In the genomic region with DNA sequence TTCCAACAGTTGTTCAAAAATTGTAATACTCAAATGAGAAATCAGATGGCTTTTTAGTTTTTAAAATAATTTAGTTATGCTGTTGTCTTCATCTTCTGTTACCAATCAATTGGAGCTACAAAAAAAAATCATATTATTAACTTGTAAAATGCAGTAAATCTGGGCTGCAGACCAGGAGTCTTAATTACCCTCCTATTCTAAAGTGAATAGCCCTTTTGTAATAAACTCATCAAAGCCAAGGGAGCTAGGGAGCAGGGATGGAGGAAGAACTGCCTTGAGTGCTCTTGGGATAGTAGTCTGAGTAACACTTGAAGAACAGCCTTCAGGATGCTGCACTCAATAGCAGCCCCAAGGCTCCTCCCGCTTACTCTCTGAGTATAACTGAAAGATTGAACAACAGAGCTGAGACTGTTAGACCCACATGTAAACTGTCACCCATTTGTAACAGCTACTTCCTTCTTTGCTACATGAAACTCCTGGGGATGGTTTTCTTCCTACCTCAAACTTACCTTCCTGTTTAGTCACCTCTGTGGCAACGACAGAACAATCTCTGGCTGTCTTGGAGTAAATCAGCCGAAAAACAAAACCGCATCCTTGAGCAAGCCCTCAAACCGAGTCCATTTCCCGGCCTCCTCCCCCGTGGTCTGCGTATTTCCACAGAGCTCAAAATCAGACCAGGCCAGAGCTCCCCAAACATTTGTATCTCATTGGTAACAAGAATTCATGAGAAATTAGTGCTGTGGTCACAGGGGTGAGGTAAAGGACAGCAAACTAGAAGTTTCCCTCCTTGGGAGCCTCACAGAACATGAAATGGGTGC, we compare ENCODE assay signal across 8 cellular contexts. TPM values are rescaled to one million over a fixed set of nuclear protein-coding genes. Genes with fewer than 3 reads are reported as not detected.
DNase-seq lines count a peak whose midpoint lies in the region; ATAC-seq and TF ChIP-seq lines count a peak whose summit lies in the region.

No MANE protein-coding gene starts in this region.

- WGBS in esophagus muscularis mucosa, result 67% methylated on average over 8 of the region's 8 CpGs

- H3K9me3 ChIP-seq in Peyer's patch (no peaks in the 10 kb centered on the region), esophagus muscularis mucosa (no peaks in the 10 kb centered on the region), neural progenitor cell (ENCODE audit: low read depth) (no peaks in the 10 kb centered on the region)

- no peaks in the 10 kb centered on the region for H4K20me1 ChIP-seq in neural progenitor cell (ENCODE audit: low read depth)

- no peaks in the 10 kb centered on the region for H3F3A ChIP-seq in neural progenitor cell (ENCODE audit: low read depth)

- TF ChIP-seq CTCF in Peyer's patch (IDR thresholded peaks at IDR 0.05) (no peak), progenitor cell of endocrine pancreas (IDR thresholded peaks at IDR 0.05; ENCODE audit: unreplicated experiment) (no peak), esophagus muscularis mucosa (IDR thresholded peaks at IDR 0.05) (no peak), neural progenitor cell (IDR thresholded peaks at IDR 0.05) (no peak)

- no peak for TF ChIP-seq EP300 in esophagus muscularis mucosa (IDR thresholded peaks at IDR 0.05)

- DNase-seq in Peyer's patch, result peak in 2 of 3 donors; percentile 37 to 68
- DNase-seq in progenitor cell of endocrine pancreas (ENCODE audit: low spot score, unreplicated experiment), result no peak
- no peak for DNase-seq in mucosa of gallbladder (ENCODE audit: low spot score)
- no peak for DNase-seq in esophagus muscularis mucosa (ENCODE audit: extremely low spot score)
- DNase-seq in neural progenitor cell (ENCODE audit: low spot score), result no peak

- H3K4me1 ChIP-seq in Peyer's patch, result peaks cover 0 to 14% (median 2%) of the 10 kb centered on the region in 4 donors
- peaks cover 0 to 11% (median 3%) of the 10 kb centered on the region in 4 donors for H3K4me1 ChIP-seq in esophagus muscularis mucosa
- no peaks in the 10 kb centered on the region for H3K4me1 ChIP-seq in neural progenitor cell

- peak overlapping the region; percentile 47 to 70 (median 60) for H3K27ac ChIP-seq in Peyer's patch
- H3K27ac ChIP-seq in esophagus muscularis mucosa (replicated peaks in 1 of 4), result peak overlapping the region in 2 of 4 donors; percentile 9 to 13
- no peak overlapping the region for H3K27ac ChIP-seq in neural progenitor cell

- no peak for TF ChIP-seq POLR2A in Peyer's patch (IDR thresholded peaks at IDR 0.05)
- no peak for TF ChIP-seq POLR2A in esophagus muscularis mucosa (IDR thresholded peaks at IDR 0.05; ENCODE audit: low read depth)

- H3K36me3 Mint-ChIP-seq in activated naive CD8-positive, alpha-beta T cell, result no peaks in the 10 kb centered on the region
- H3K36me3 Mint-ChIP-seq in progenitor cell of endocrine pancreas (ENCODE audit: insufficient read depth) (peaks cover 3% of the 10 kb centered on the region), neural progenitor cell (no peaks in the 10 kb centered on the region)

- no peaks in the 10 kb centered on the region for H3K79me2 ChIP-seq in neural progenitor cell (ENCODE audit: low read depth)

- H3K27me3 Mint-ChIP-seq in activated naive CD8-positive, alpha-beta T cell, result no peaks in the 10 kb centered on the region
- H3K27me3 Mint-ChIP-seq in progenitor cell of endocrine pancreas, result no peaks in the 10 kb centered on the region
- peaks cover 6% of the 10 kb centered on the region for H3K27me3 Mint-ChIP-seq in neural progenitor cell (ENCODE audit: insufficient read depth, low read depth)

- H3K27me3 ChIP-seq in Peyer's patch (no peaks in the 10 kb centered on the region), esophagus muscularis mucosa (no peaks in the 10 kb centered on the region), neural progenitor cell (no peaks in the 10 kb centered on the region)

- H3K4me3 ChIP-seq in Peyer's patch (no peak overlapping the region), esophagus muscularis mucosa (no peak overlapping the region), neural progenitor cell (no peak overlapping the region)

- no peak overlapping the region for H3K9ac ChIP-seq in neural progenitor cell

- no peaks in the 10 kb centered on the region for H3K9me3 Mint-ChIP-seq in activated naive CD8-positive, alpha-beta T cell (ENCODE audit: low read depth)
- H3K9me3 Mint-ChIP-seq in progenitor cell of endocrine pancreas (ENCODE audit: low read depth), result peaks cover 8% of the 10 kb centered on the region
- peaks cover 3% of the 10 kb centered on the region for H3K9me3 Mint-ChIP-seq in neural progenitor cell

- peak overlapping the region; percentile 80 for H3K27ac Mint-ChIP-seq in activated naive CD8-positive, alpha-beta T cell
- H3K27ac Mint-ChIP-seq in progenitor cell of endocrine pancreas (peak overlapping the region; percentile 14), neural progenitor cell (no peak overlapping the region)

- H3K4me3 Mint-ChIP-seq in activated naive CD8-positive, alpha-beta T cell, result peak overlapping the region; percentile 69
- no peak overlapping the region for H3K4me3 Mint-ChIP-seq in progenitor cell of endocrine pancreas (ENCODE audit: low read depth)
- H3K4me3 Mint-ChIP-seq in neural progenitor cell, result no peak overlapping the region

- no peak overlapping the region for H3K4me2 ChIP-seq in neural progenitor cell

- peaks cover 54% of the 10 kb centered on the region for H3K4me1 Mint-ChIP-seq in activated naive CD8-positive, alpha-beta T cell (ENCODE audit: low read depth)
- H3K4me1 Mint-ChIP-seq in progenitor cell of endocrine pancreas (ENCODE audit: low read depth), result peaks cover 10% of the 10 kb centered on the region
- no peaks in the 10 kb centered on the region for H3K4me1 Mint-ChIP-seq in neural progenitor cell

- no peak overlapping the region for H2AFZ ChIP-seq in neural progenitor cell (replicated peaks)

- ATAC-seq in GM18858 (IDR thresholded peaks at IDR 0.05; ENCODE audit: unreplicated experiment), result peak; percentile 80
- peak; percentile 65 for ATAC-seq in HG02870 (IDR thresholded peaks at IDR 0.05; ENCODE audit: unreplicated experiment)

- H3K36me3 ChIP-seq in Peyer's patch (peaks cover 0 to 6% (median 0%) of the 10 kb centered on the region in 3 donors), esophagus muscularis mucosa (peaks cover 0 to 20% (median 5%) of the 10 kb centered on the region in 4 donors), neural progenitor cell (no peaks in the 10 kb centered on the region)

- intact Hi-C loops in esophagus muscularis mucosa (cut with DNase I), result no loop called here

RNA-seq across cellular contexts. Expression of a gene that starts 55.9 kb away (rescaled TPM):
- 10 to 100 TPM; 23.1 to 63.0 (median 39.0) TPM for total RNA-seq in Peyer's patch
- total RNA-seq in progenitor cell of endocrine pancreas, result 7.0 and 7.4 TPM in 2 replicates
- 24.2 TPM for total RNA-seq in mucosa of gallbladder
- 10 to 100 TPM; 20.3 to 23.4 (median 21.7) TPM for total RNA-seq in esophagus muscularis mucosa
- total RNA-seq in neural progenitor cell (ENCODE audit: low replicate concordance), result 4.2 and 14.6 TPM in 2 replicates

Comparison
In these comparisons a context has a peak if more than half of its experiments do, and no peak if none do; other contexts are left out.
1. DNase-seq: peak in Peyer's patch (2 of 3); none in progenitor cell of endocrine pancreas (single experiment), mucosa of gallbladder (single experiment), esophagus muscularis mucosa (single experiment) and neural progenitor cell (single experiment).